In the genomic region with DNA sequence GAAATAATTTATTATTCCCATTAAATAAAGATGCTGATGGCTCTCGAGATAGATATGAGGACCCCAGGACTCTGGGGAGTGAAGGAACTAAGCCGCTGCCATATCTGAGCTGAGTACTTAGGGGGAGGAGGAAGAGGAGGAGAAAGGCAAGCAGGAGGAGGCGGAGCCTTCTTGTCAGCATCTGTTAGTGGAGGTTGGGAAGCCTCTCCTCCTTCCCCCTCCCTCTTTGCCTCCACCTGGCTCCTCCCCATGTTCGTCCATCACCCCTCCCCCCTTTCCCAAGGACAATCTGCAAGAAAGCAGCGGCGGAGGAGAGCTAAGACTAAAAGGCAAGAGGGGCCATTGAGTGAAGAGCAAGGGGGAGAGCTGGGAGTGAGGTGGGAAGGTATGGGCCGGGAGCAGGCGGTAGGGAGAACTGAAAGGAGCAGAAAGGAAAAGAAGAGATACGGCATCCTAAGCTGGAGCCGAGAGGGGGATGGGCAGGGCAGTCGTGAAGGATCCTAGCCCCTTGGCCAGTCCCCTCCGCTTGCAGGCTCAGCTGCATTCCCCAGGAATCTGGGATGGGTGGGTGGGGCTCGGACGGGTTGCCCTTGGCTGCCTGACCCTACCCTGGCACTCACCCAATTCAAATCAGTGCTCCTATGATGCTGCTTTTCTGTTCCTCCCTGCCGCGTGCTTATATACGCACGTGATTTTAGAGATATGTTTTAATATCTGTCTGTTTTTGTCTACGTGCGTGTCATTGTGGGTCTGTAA, we compare ENCODE assay signal across 8 cellular contexts. TPM values are rescaled to one million over a fixed set of nuclear protein-coding genes. Genes with fewer than 3 reads are reported as not detected.
DNase-seq lines count a peak whose midpoint lies in the region; ATAC-seq and TF ChIP-seq lines count a peak whose summit lies in the region.

Gene PFKM, plus strand, starts transcription at position 287 of the 756 bp plus-strand sequence. CDS start 3,411 bp downstream, outside the sequence.

- H3K27ac Mint-ChIP-seq in T-helper 17 cell, result peak within 1 kb of the TSS; percentile 91

- peak within 1 kb of the TSS; percentile 78 to 82 for H3K4me3 ChIP-seq in right atrium auricular region

- peak; percentile 99 for ATAC-seq in HG02852 (IDR thresholded peaks at IDR 0.05; ENCODE audit: unreplicated experiment)
- peak; percentile 99 for ATAC-seq in T-helper 17 cell

- peak within 1 kb of the TSS; percentile 100 for H3K4me3 Mint-ChIP-seq in T-helper 17 cell

- H3K9me3 ChIP-seq in T-helper 17 cell (ENCODE audit: control insufficient read depth, low read length, poor library complexity, severe bottlenecking) (no peaks in the 10 kb centered on the region), right atrium auricular region (no peaks in the 10 kb centered on the region)

- H3K4me1 Mint-ChIP-seq in T-helper 17 cell, result peaks cover 32% of the 10 kb centered on the region

- peaks cover 2% of the 10 kb centered on the region for H3K36me3 Mint-ChIP-seq in T-helper 17 cell (ENCODE audit: low read depth)

- peaks cover 14% of the 10 kb centered on the region for H3K27me3 Mint-ChIP-seq in T-helper 17 cell

- no peaks in the 10 kb centered on the region for H3K27me3 ChIP-seq in right atrium auricular region

- peaks cover 16% of the 10 kb centered on the region for H3K36me3 ChIP-seq in right atrium auricular region

- TF ChIP-seq POLR2A in GM15510 (IDR thresholded peaks at IDR 0.05; ENCODE audit: borderline replicate concordance, extremely low read depth, insufficient read length), result peak; percentile 54

- peak; percentile 95 for DNase-seq in NCI-H146 treated with DMSO at 0.1 percent for 48 hours (lab: John Stamatoyannopoulos, UW; ENCODE audit: unreplicated experiment)
- DNase-seq in T-helper 17 cell, result peak; percentile 25 to 44 (median 32)
- DNase-seq in anterior cingulate cortex (lab: John Stamatoyannopoulos, UW), result peak in 57 of 58 donors; percentile 7 to 92 (median 65)
- peak; percentile 86 for DNase-seq in right atrium auricular region (ENCODE audit: low spot score)
- peak; percentile 87 for DNase-seq in putamen (ENCODE audit: low spot score)
- DNase-seq in NK-92 (lab: John Stamatoyannopoulos, UW; ENCODE audit: unreplicated experiment), result no peak

- H3K4me1 ChIP-seq in right atrium auricular region, result peaks cover 0 to 30% of the 10 kb centered on the region in 2 donors

- TF ChIP-seq CTCF in right atrium auricular region (IDR thresholded peaks at IDR 0.05), result no peak

- H3K27ac ChIP-seq in right atrium auricular region, result peak within 1 kb of the TSS; percentile 82 to 86

RNA-seq across cellular contexts. Expression of gene PFKM, which starts in this region (rescaled TPM):
- total RNA-seq in T-helper 17 cell, result 10 to 100 TPM; 19.6 to 19.9 TPM
- 100 to 1,000 TPM; 111 to 193 TPM for total RNA-seq in right atrium auricular region

Comparison
In these comparisons a context has a peak if more than half of its experiments do, and no peak if none do; other contexts are left out.
1. RNA of gene PFKM (total RNA-seq): 111 to 193 TPM in right atrium auricular region; 19.6 to 19.9 TPM in T-helper 17 cell; every median in the first group is over 4 times any median in the second.